ENCODE assay signal across 14 cellular contexts in the genomic region with DNA sequence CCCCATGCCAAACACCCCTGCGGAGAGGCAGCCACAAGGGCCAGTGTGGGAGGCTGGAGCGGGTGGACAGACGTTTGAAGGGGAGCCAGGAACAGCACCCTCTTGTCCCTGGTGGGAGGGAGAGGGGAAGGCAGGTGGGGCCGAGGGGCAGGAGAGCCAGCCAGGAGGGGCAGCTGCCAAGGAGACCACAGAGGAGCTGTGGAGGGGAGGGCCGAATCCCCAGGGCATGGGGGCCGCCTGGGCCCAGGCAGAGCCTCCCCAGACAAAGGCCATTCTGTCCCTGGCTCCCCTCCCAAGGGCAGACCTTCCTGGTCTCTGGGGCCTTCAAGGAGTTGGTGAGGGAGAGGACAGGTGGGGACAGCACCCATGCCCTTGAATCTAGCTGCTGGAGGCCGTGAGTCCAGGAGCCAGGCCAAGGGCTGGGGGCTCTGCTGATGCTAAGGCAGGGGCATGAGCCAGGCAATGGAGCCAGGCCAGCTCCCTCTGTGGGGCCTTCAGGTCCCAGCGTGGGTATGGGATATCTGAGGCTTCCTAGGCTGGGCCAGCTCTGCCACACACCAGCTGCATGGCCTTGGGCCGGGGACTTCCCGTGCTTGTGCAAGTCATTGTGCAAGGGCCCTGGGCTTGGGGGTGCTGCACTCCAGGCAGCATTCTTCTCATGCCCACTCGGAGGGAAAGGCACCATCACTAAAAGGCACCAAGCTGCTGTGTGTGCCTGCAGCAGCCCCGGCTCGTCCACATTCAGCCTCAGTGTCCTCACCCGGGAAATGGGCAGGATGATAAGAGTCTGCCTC. TPM values are rescaled to one million over a fixed set of nuclear protein-coding genes. Genes with fewer than 3 reads are reported as not detected.
DNase-seq lines count a peak whose midpoint lies in the region; ATAC-seq, FAIRE-seq and TF ChIP-seq lines count a peak whose summit lies in the region.
"Had no signal": no experiment of that assay in that cellular context is flagged by ENCODE, and none has a peak within 500 bp of the region (broad histone marks: within the 10 kb centered on the region; RNA-seq: fewer than 3 reads in every experiment).

No MANE protein-coding gene starts in this region.

- TF ChIP-seq RAD21 in HepG2 (CRISPR knock-in tag; IDR thresholded peaks at IDR 0.05) = no peak

- CTCF ChIA-PET in mammary epithelial cell (lab: Charles Lee; ENCODE audit: low non-redundant PET) (interaction anchor here (0.7 kb wide), 1 partner anchor 285 kb away, joined by 3 read pairs; no protein-coding TSS in a partner anchor), HepG2 (lab: Yijun Ruan, JAX; ENCODE audit: low intra/inter-chr PET ratio, low total read pairs) (no interaction called here)
- CTCF ChIA-PET in CD4-positive, alpha-beta memory T cell (lab: Charles Lee; ENCODE audit: partially characterized antibody) = interaction anchor here (1.5 kb wide), 1 partner anchor 29 kb away, joined by 5 read pairs; no protein-coding TSS in a partner anchor

- H3K4me1 ChIP-seq in mammary epithelial cell (ENCODE audit: insufficient read depth, low read length) = no peaks in the 10 kb centered on the region
- peaks cover 41% of the 10 kb centered on the region for H3K4me1 ChIP-seq in HepG2 (ENCODE audit: insufficient read depth, low read length)
- no peaks in the 10 kb centered on the region for H3K4me1 ChIP-seq in CD4-positive, alpha-beta memory T cell (ENCODE audit: insufficient read depth, low read length)

- H3K9ac ChIP-seq in mammary epithelial cell (ENCODE audit: insufficient read depth, low read length) = no peak overlapping the region
- no peak overlapping the region for H3K9ac ChIP-seq in HepG2 (ENCODE audit: insufficient read depth, low read depth, low read length)

- TF ChIP-seq POLR2A in HepG2 (IDR thresholded peaks at IDR 0.05; ENCODE audit: insufficient read depth in 1 of 2, low read depth in 2 of 2, low read length in 2 of 2) = no peak

- H3K36me3 Mint-ChIP-seq in CD4-positive, alpha-beta memory T cell = no peaks in the 10 kb centered on the region

- H3K4me1 Mint-ChIP-seq in stimulated activated naive CD8-positive, alpha-beta T cell treated with anti-CD3 and anti-CD28 coated beads, Interleukin-15, amount 100 ng/mL, for 72 hours = no peaks in the 10 kb centered on the region
- no peaks in the 10 kb centered on the region for H3K4me1 Mint-ChIP-seq in CD4-positive, alpha-beta memory T cell

- in situ Hi-C loops in mammary epithelial cell (cut with MboI; ENCODE audit: low sequenced_read_pairs in 2 of 2) (no loop called here), HepG2 (cut with HindIII; ENCODE audit: extremely low pct_ligation_motif_present, low pct_unique_long_range_greater_than_20kb) (no loop called here)

- H3K4me3 ChIP-seq in mammary epithelial cell (replicated peaks in 1 of 3; ENCODE audit: insufficient read depth in 1 of 3, low read depth in 2 of 3, low read length in 3 of 3) (no peak overlapping the region), HepG2 (replicated peaks in 1 of 3; ENCODE audit: insufficient read depth in 1 of 3, low read depth in 2 of 3, low read length in 3 of 3) (peak overlapping the region in 1 of 3 experiments; percentile 15; a peak in 1 of 6 replicates)
- no peak overlapping the region for H3K4me3 ChIP-seq in CD4-positive, alpha-beta memory T cell (ENCODE audit: low read length in 2 of 2)
- H3K4me3 ChIP-seq: esophagus squamous epithelium had no signal

- H3K79me2 ChIP-seq in mammary epithelial cell (ENCODE audit: insufficient read depth, low read length) (no peaks in the 10 kb centered on the region), HepG2 (ENCODE audit: insufficient read depth, low read length) (no peaks in the 10 kb centered on the region)

- no peak overlapping the region for H3K4me3 Mint-ChIP-seq in stimulated activated naive CD8-positive, alpha-beta T cell treated with anti-CD3 and anti-CD28 coated beads, Interleukin-15, amount 100 ng/mL, for 72 hours
- H3K4me3 Mint-ChIP-seq in CD4-positive, alpha-beta memory T cell = no peak overlapping the region

- H2AFZ ChIP-seq in mammary epithelial cell (ENCODE audit: low read depth, low read length) = no peak overlapping the region
- H2AFZ ChIP-seq in HepG2 (ENCODE audit: low read length) = no peak overlapping the region

- TF ChIP-seq EP300 in HepG2 (IDR thresholded peaks at IDR 0.05; ENCODE audit: low read depth in 2 of 2, low read length in 2 of 2) (0 out of 4 replicates have a peak, but pooled peaks of 1 of the 2 experiments have one; percentile 6), HepG2 (CRISPR knock-in tag; IDR thresholded peaks at IDR 0.05; ENCODE audit: borderline replicate concordance) (no peak)

- intact Hi-C loops in mammary epithelial cell (cut with micrococcal nuclease) = no loop called here
- intact Hi-C loops in HepG2 (cut with micrococcal nuclease; ENCODE audit: unreplicated experiment) = no loop called here
- intact Hi-C loops in CD4-positive, alpha-beta memory T cell (cut with micrococcal nuclease) = no loop called here

- no peak for DNase-seq in stimulated activated naive CD8-positive, alpha-beta T cell treated with anti-CD3 and anti-CD28 coated beads, Interleukin-15, Interleukin-2, amounts not matched to agents 100 U/mL and 50 U/mL, for 24 hours
- DNase-seq in stimulated activated naive CD8-positive, alpha-beta T cell treated with anti-CD3 and anti-CD28 coated beads, Interleukin-15, amount 100 ng/mL, for 72 hours = no peak
- peak; percentile 57 for DNase-seq in mammary epithelial cell
- DNase-seq in HepG2 (ENCODE audit: low spot score) = peak; percentile 65
- DNase-seq in CD4-positive, alpha-beta memory T cell = no peak
- no peak for DNase-seq in HT-29 (ENCODE audit: low spot score)
- DNase-seq in middle frontal gyrus (ENCODE audit: extremely low spot score, low spot score) = no peak
- DNase-seq in NCI-H1436 treated with DMSO at 0.1 percent for 48 hours (lab: John Stamatoyannopoulos, UW) = no peak
- DNase-seq: activated CD8-positive, alpha-beta memory T cell treated with anti-CD3 and anti-CD28 coated beads, Interleukin-2, amount 50 U/mL, for 48 hours; esophagus squamous epithelium; mesendoderm; stimulated activated naive CD4-positive, alpha-beta T cell treated with Interleukin-2 at 50 U/mL for 16 hours had no signal

- H3K27ac Mint-ChIP-seq in stimulated activated naive CD8-positive, alpha-beta T cell treated with anti-CD3 and anti-CD28 coated beads, Interleukin-15, amount 100 ng/mL, for 72 hours = no peak overlapping the region
- H3K27ac Mint-ChIP-seq in CD4-positive, alpha-beta memory T cell = no peak overlapping the region

- BruUV-seq in mammary epithelial cell (replicated peaks; lab: Mats Ljungman, UMichigan) = no TSS peak
- no TSS peak for BruUV-seq in HepG2 (replicated peaks; lab: Mats Ljungman, UMichigan)

- FAIRE-seq in HepG2 (lab: Jason Lieb, UNC) = no peak

- ATAC-seq in stimulated activated naive CD8-positive, alpha-beta T cell treated with anti-CD3 and anti-CD28 coated beads, Interleukin-15, Interleukin-2, amounts not matched to agents 100 U/mL and 50 U/mL, for 24 hours = peak; percentile 19
- no peak for ATAC-seq in stimulated activated naive CD8-positive, alpha-beta T cell treated with anti-CD3 and anti-CD28 coated beads, Interleukin-15, amount 100 ng/mL, for 72 hours
- ATAC-seq in HepG2 = peak; percentile 84

- WGBS in mammary epithelial cell (ENCODE audit: low coverage, missing lambda C conversion rate) = 11% methylated on average over 8 of the region's 14 CpGs
- WGBS in HepG2 (ENCODE audit: low lambda C conversion rate) = 25% methylated on average over 8 of the region's 14 CpGs

- POLR2A ChIA-PET in HepG2 (lab: Yijun Ruan, JAX) = interaction anchor here (1.8 kb wide), 1 partner anchor 11 kb away, joined by 5 read pairs; a partner anchor contains a TSS
- POLR2A ChIA-PET in CD4-positive, alpha-beta memory T cell (lab: Charles Lee; ENCODE audit: partially characterized antibody) = no interaction called here

- H3K27me3 ChIP-seq in mammary epithelial cell (ENCODE audit: insufficient read depth, low read length) (peaks cover 3% of the 10 kb centered on the region), HepG2 (ENCODE audit: control insufficient read depth in 1 of 2, insufficient read depth in 2 of 2, low read length in 2 of 2) (peaks cover 0 to 11% of the 10 kb centered on the region in 2 experiments; a peak in 3 of 5 replicates)
- no peaks in the 10 kb centered on the region for H3K27me3 ChIP-seq in CD4-positive, alpha-beta memory T cell (ENCODE audit: insufficient read depth, low read length)
- H3K27me3 ChIP-seq: esophagus squamous epithelium had no signal

- no peak for TF ChIP-seq CTCF in mammary epithelial cell (conservative IDR thresholded peaks at IDR 0.05 in 1 of 2, IDR thresholded peaks at IDR 0.05 in 1 of 2; ENCODE audit: extremely low read depth in 1 of 2, insufficient read depth in 1 of 2, low read depth in 1 of 2, low read length in 2 of 2)
- TF ChIP-seq CTCF in HepG2 (CRISPR knock-in tag; IDR thresholded peaks at IDR 0.05) = peak; percentile 5; the same call in 1 of the 2 replicates

- H3K9me3 ChIP-seq in mammary epithelial cell (replicated peaks; ENCODE audit: insufficient read depth, low read length) (no peaks in the 10 kb centered on the region), HepG2 (ENCODE audit: low read length) (no peaks in the 10 kb centered on the region)
- H3K9me3 ChIP-seq in CD4-positive, alpha-beta memory T cell (ENCODE audit: control insufficient read depth in 1 of 2, low read length in 2 of 2) = no peaks in the 10 kb centered on the region
- H3K9me3 ChIP-seq: esophagus squamous epithelium had no signal

- H4K20me1 ChIP-seq in mammary epithelial cell (ENCODE audit: insufficient read depth, low read length) = no peaks in the 10 kb centered on the region
- no peaks in the 10 kb centered on the region for H4K20me1 ChIP-seq in HepG2 (ENCODE audit: insufficient read depth, low read length)

- no peaks in the 10 kb centered on the region for H3K36me3 ChIP-seq in mammary epithelial cell (ENCODE audit: insufficient read depth, low read length)
- no peaks in the 10 kb centered on the region for H3K36me3 ChIP-seq in HepG2 (replicated peaks in 1 of 2; ENCODE audit: control insufficient read depth in 1 of 2, insufficient read depth in 2 of 2, low read length in 2 of 2)
- no peaks in the 10 kb centered on the region for H3K36me3 ChIP-seq in CD4-positive, alpha-beta memory T cell (ENCODE audit: insufficient read depth, low read length)
- H3K36me3 ChIP-seq: esophagus squamous epithelium had no signal

- H3K9me3 Mint-ChIP-seq in stimulated activated naive CD8-positive, alpha-beta T cell treated with anti-CD3 and anti-CD28 coated beads, Interleukin-15, amount 100 ng/mL, for 72 hours = no peaks in the 10 kb centered on the region
- no peaks in the 10 kb centered on the region for H3K9me3 Mint-ChIP-seq in CD4-positive, alpha-beta memory T cell

- H3K4me2 ChIP-seq in mammary epithelial cell (ENCODE audit: insufficient read depth, low read depth, low read length) = no peak overlapping the region
- peak overlapping the region; percentile 30; the same call in 1 of the 2 replicates for H3K4me2 ChIP-seq in HepG2 (ENCODE audit: low read depth, low read length)

- no peak overlapping the region for H3K27ac ChIP-seq in mammary epithelial cell (ENCODE audit: insufficient read depth, low read depth, low read length)
- no peak overlapping the region for H3K27ac ChIP-seq in HepG2 (ENCODE audit: extremely low read length, insufficient read depth, low read length)
- H3K27ac ChIP-seq in CD4-positive, alpha-beta memory T cell (ENCODE audit: low read depth, low read length) = no peak overlapping the region
- H3K27ac ChIP-seq: C4-2B, esophagus squamous epithelium had no signal

- no peaks in the 10 kb centered on the region for H3K27me3 Mint-ChIP-seq in stimulated activated naive CD8-positive, alpha-beta T cell treated with anti-CD3 and anti-CD28 coated beads, Interleukin-15, amount 100 ng/mL, for 72 hours
- peaks cover 0 to 3% of the 10 kb centered on the region in 2 donors for H3K27me3 Mint-ChIP-seq in CD4-positive, alpha-beta memory T cell

- dilution Hi-C loops in mammary epithelial cell (cut with HindIII; ENCODE audit: low sequenced_read_pairs) = no loop called here

RNA-seq across cellular contexts. Expression of a gene that starts 11.4 kb away (rescaled TPM):
- total RNA-seq in mammary epithelial cell = under 1 TPM in 1 of 2 donors, not detected in 1; 0.67 TPM
- polyA plus RNA-seq in mammary epithelial cell = not detected
- not detected for polyA minus RNA-seq in mammary epithelial cell
- total RNA-seq in HepG2 (2016; rRNA removed; fragmentation: Illumina TruSeq; extraction: Trizol) = 0.21 and 0.82 TPM in 2 replicates
- total RNA-seq in HepG2 (2016; cell fraction: cytosol; rRNA removed; fragmentation: Illumina TruSeq; extraction: Trizol; ENCODE audit: low read depth) = 2.7 and 2.8 TPM in 2 replicates
- 0.09 and 0.26 TPM in 2 replicates for total RNA-seq in HepG2 (2016; cell fraction: insoluble cytoplasmic fraction; rRNA removed; fragmentation: Illumina TruSeq; extraction: Trizol)
- 1.7 and 2.1 TPM in 2 replicates for total RNA-seq in HepG2 (2016; cell fraction: membrane; rRNA removed; fragmentation: Illumina TruSeq; extraction: Trizol)
- 0.25 and 0.50 TPM in 2 replicates for total RNA-seq in HepG2 (2016; cell fraction: nucleus; rRNA removed; fragmentation: Illumina TruSeq; extraction: Trizol)
- polyA plus RNA-seq in HepG2 (2011; rRNA removed) = 0.45 and 0.81 TPM in 2 replicates
- 0.37 and 1.1 TPM in 2 replicates for polyA plus RNA-seq in HepG2 (2011; cell fraction: cytosol; rRNA removed)
- 2.1 and 2.4 TPM in 2 replicates for polyA plus RNA-seq in HepG2 (2011; cell fraction: nucleus; rRNA removed)
- 0.46 and 0.72 TPM in 2 replicates for polyA plus RNA-seq in HepG2 (2012)
- 2.6 and 3.8 TPM in 2 replicates for polyA plus RNA-seq in HepG2 (2016; cell fraction: cytosol; fragmentation: Illumina TruSeq; extraction: Trizol; ENCODE audit: low read depth)
- 0.25 and 0.50 TPM in 2 replicates for polyA plus RNA-seq in HepG2 (2016; cell fraction: insoluble cytoplasmic fraction; fragmentation: Illumina TruSeq; extraction: Trizol; ENCODE audit: low read depth)
- polyA plus RNA-seq in HepG2 (2016; cell fraction: membrane; fragmentation: Illumina TruSeq; extraction: Trizol; ENCODE audit: low read depth) = 1.4 and 2.2 TPM in 2 replicates
- polyA plus RNA-seq in HepG2 (2016; cell fraction: nucleus; fragmentation: Illumina TruSeq; extraction: Trizol; ENCODE audit: insufficient read depth, low read depth) = 1.0 TPM in 2 replicates
- 0.09 and 2.4 TPM in 2 replicates for polyA minus RNA-seq in HepG2 (2011; rRNA and poly(A)+ RNA removed; ENCODE audit: low replicate concordance)
- polyA minus RNA-seq in HepG2 (2011; cell fraction: cytosol; rRNA and poly(A)+ RNA removed) = not detected in 2 replicates
- 0.99 and 1.3 TPM in 2 replicates for polyA minus RNA-seq in HepG2 (2011; cell fraction: nucleus; rRNA and poly(A)+ RNA removed)
- not detected for total RNA-seq in CD4-positive, alpha-beta memory T cell
- under 1 TPM in 1 of 2 donors, not detected in 1; 0.11 TPM for polyA plus RNA-seq in CD4-positive, alpha-beta memory T cell
- total RNA-seq in HT-29 (2014; rRNA removed; shearing (Covaris generic)) = 1.5 TPM in 1 of 2 replicates, not detected in the other
- total RNA-seq: T-helper 1 cell treated with Interleukin-12 subunit alpha and Interleukin-12 subunit beta and Interleukin-4 antibody, amounts not matched to agents 30 ng/mL and 1 ng/mL, for 36 hours had no signal

RNA-seq across cellular contexts. Expression of a gene that starts 50.7 kb away (rescaled TPM):
- total RNA-seq in mammary epithelial cell (10 to 100 TPM; 18.0 to 25.7 TPM), HepG2 (2016; rRNA removed; fragmentation: Illumina TruSeq; extraction: Trizol) (12.6 and 26.7 TPM in 2 replicates)
- polyA plus RNA-seq in mammary epithelial cell (14.1 TPM), HepG2 (2011; rRNA removed) (12.1 and 21.0 TPM in 2 replicates)
- polyA minus RNA-seq in mammary epithelial cell = 5.2 TPM
- 8.3 and 9.2 TPM in 2 replicates for total RNA-seq in HepG2 (2016; cell fraction: cytosol; rRNA removed; fragmentation: Illumina TruSeq; extraction: Trizol; ENCODE audit: low read depth)
- 12.3 and 26.7 TPM in 2 replicates for total RNA-seq in HepG2 (2016; cell fraction: insoluble cytoplasmic fraction; rRNA removed; fragmentation: Illumina TruSeq; extraction: Trizol)
- 16.9 and 21.6 TPM in 2 replicates for total RNA-seq in HepG2 (2016; cell fraction: membrane; rRNA removed; fragmentation: Illumina TruSeq; extraction: Trizol)
- 24.7 and 26.9 TPM in 2 replicates for total RNA-seq in HepG2 (2016; cell fraction: nucleus; rRNA removed; fragmentation: Illumina TruSeq; extraction: Trizol)
- polyA plus RNA-seq in HepG2 (2011; cell fraction: cytosol; rRNA removed) = 10.6 and 17.9 TPM in 2 replicates
- polyA plus RNA-seq in HepG2 (2011; cell fraction: nucleus; rRNA removed) = 38.6 and 38.8 TPM in 2 replicates
- 8.5 and 12.8 TPM in 2 replicates for polyA plus RNA-seq in HepG2 (2012)
- 6.5 and 10.4 TPM in 2 replicates for polyA plus RNA-seq in HepG2 (2016; cell fraction: cytosol; fragmentation: Illumina TruSeq; extraction: Trizol; ENCODE audit: low read depth)
- polyA plus RNA-seq in HepG2 (2016; cell fraction: insoluble cytoplasmic fraction; fragmentation: Illumina TruSeq; extraction: Trizol; ENCODE audit: low read depth) = 10.8 and 11.3 TPM in 2 replicates
- polyA plus RNA-seq in HepG2 (2016; cell fraction: membrane; fragmentation: Illumina TruSeq; extraction: Trizol; ENCODE audit: low read depth) = 11.9 and 12.6 TPM in 2 replicates
- polyA plus RNA-seq in HepG2 (2016; cell fraction: nucleus; fragmentation: Illumina TruSeq; extraction: Trizol; ENCODE audit: insufficient read depth, low read depth) = 59.8 and 60.3 TPM in 2 replicates
- 9.9 and 18.2 TPM in 2 replicates for polyA minus RNA-seq in HepG2 (2011; rRNA and poly(A)+ RNA removed; ENCODE audit: low replicate concordance)
- 5.7 and 7.1 TPM in 2 replicates for polyA minus RNA-seq in HepG2 (2011; cell fraction: cytosol; rRNA and poly(A)+ RNA removed)
- 7.7 and 9.3 TPM in 2 replicates for polyA minus RNA-seq in HepG2 (2011; cell fraction: nucleus; rRNA and poly(A)+ RNA removed)
- total RNA-seq in CD4-positive, alpha-beta memory T cell = 10 to 100 TPM; 14.2 to 16.1 TPM
- 1 to 10 TPM; 7.8 to 8.0 TPM for polyA plus RNA-seq in CD4-positive, alpha-beta memory T cell
- total RNA-seq in HT-29 (2014; rRNA removed; shearing (Covaris generic)) = 60.8 and 72.4 TPM in 2 replicates

RNA-seq across cellular contexts. Expression of a gene that starts 51.0 kb away (rescaled TPM):
- total RNA-seq in mammary epithelial cell (100 to 1,000 TPM; 164 to 307 TPM), HepG2 (2016; rRNA removed; fragmentation: Illumina TruSeq; extraction: Trizol) (167 and 211 TPM in 2 replicates)
- polyA plus RNA-seq in mammary epithelial cell (307 TPM), HepG2 (2011; rRNA removed) (326 and 401 TPM in 2 replicates)
- 305 TPM for polyA minus RNA-seq in mammary epithelial cell
- total RNA-seq in HepG2 (2016; cell fraction: cytosol; rRNA removed; fragmentation: Illumina TruSeq; extraction: Trizol; ENCODE audit: low read depth) = 28.9 and 32.2 TPM in 2 replicates
- 146 and 211 TPM in 2 replicates for total RNA-seq in HepG2 (2016; cell fraction: insoluble cytoplasmic fraction; rRNA removed; fragmentation: Illumina TruSeq; extraction: Trizol)
- 47.2 and 49.1 TPM in 2 replicates for total RNA-seq in HepG2 (2016; cell fraction: membrane; rRNA removed; fragmentation: Illumina TruSeq; extraction: Trizol)
- total RNA-seq in HepG2 (2016; cell fraction: nucleus; rRNA removed; fragmentation: Illumina TruSeq; extraction: Trizol) = 216 and 251 TPM in 2 replicates
- 202 and 208 TPM in 2 replicates for polyA plus RNA-seq in HepG2 (2011; cell fraction: cytosol; rRNA removed)
- polyA plus RNA-seq in HepG2 (2011; cell fraction: nucleus; rRNA removed) = 687 and 755 TPM in 2 replicates
- 138 and 189 TPM in 2 replicates for polyA plus RNA-seq in HepG2 (2012)
- 22.8 and 25.5 TPM in 2 replicates for polyA plus RNA-seq in HepG2 (2016; cell fraction: cytosol; fragmentation: Illumina TruSeq; extraction: Trizol; ENCODE audit: low read depth)
- polyA plus RNA-seq in HepG2 (2016; cell fraction: insoluble cytoplasmic fraction; fragmentation: Illumina TruSeq; extraction: Trizol; ENCODE audit: low read depth) = 183 and 203 TPM in 2 replicates
- 29.2 and 38.3 TPM in 2 replicates for polyA plus RNA-seq in HepG2 (2016; cell fraction: membrane; fragmentation: Illumina TruSeq; extraction: Trizol; ENCODE audit: low read depth)
- polyA plus RNA-seq in HepG2 (2016; cell fraction: nucleus; fragmentation: Illumina TruSeq; extraction: Trizol; ENCODE audit: insufficient read depth, low read depth) = 477 and 502 TPM in 2 replicates
- polyA minus RNA-seq in HepG2 (2011; rRNA and poly(A)+ RNA removed; ENCODE audit: low replicate concordance) = 381 and 574 TPM in 2 replicates
- polyA minus RNA-seq in HepG2 (2011; cell fraction: cytosol; rRNA and poly(A)+ RNA removed) = 103 and 111 TPM in 2 replicates
- 302 and 303 TPM in 2 replicates for polyA minus RNA-seq in HepG2 (2011; cell fraction: nucleus; rRNA and poly(A)+ RNA removed)
- total RNA-seq in CD4-positive, alpha-beta memory T cell = 100 to 1,000 TPM; 247 to 250 TPM
- polyA plus RNA-seq in CD4-positive, alpha-beta memory T cell = 100 to 1,000 TPM; 192 to 210 TPM
- 372 TPM in 2 replicates for total RNA-seq in HT-29 (2014; rRNA removed; shearing (Covaris generic))

Comparison
In these comparisons a context has a peak if more than half of its experiments do, and no peak if none do; other contexts are left out.
1. DNase-seq: peak in mammary epithelial cell (single experiment) and HepG2 (single experiment); none in stimulated activated naive CD8-positive, alpha-beta T cell treated with anti-CD3 and anti-CD28 coated beads, Interleukin-15, Interleukin-2, amounts not matched to agents 100 U/mL and 50 U/mL, for 24 hours (single experiment), stimulated activated naive CD8-positive, alpha-beta T cell treated with anti-CD3 and anti-CD28 coated beads, Interleukin-15, amount 100 ng/mL, for 72 hours (0 of 2), CD4-positive, alpha-beta memory T cell (0 of 5), HT-29 (single experiment), middle frontal gyrus (single experiment) and NCI-H1436 treated with DMSO at 0.1 percent for 48 hours (single experiment).